In genomic region chr10:126373982-126374381, GRCh38 we compare ENCODE assay signal across 19 cellular contexts. TPM values are rescaled to one million over a fixed set of nuclear protein-coding genes. Genes with fewer than 3 reads are reported as not detected.
DNase-seq lines count a peak whose midpoint lies in the region; ATAC-seq and TF ChIP-seq lines count a peak whose summit lies in the region.
"Had no signal": no experiment of that assay in that cellular context is flagged by ENCODE, and none has a peak within 500 bp of the region (broad histone marks: within the 10 kb centered on the region; RNA-seq: fewer than 3 reads in every experiment).

No MANE protein-coding gene starts in this region.

- TF ChIP-seq EP300 in sigmoid colon (IDR thresholded peaks at IDR 0.05), result no peak

- H3K36me3 ChIP-seq in osteoblast (ENCODE audit: insufficient read depth, low read length), result peaks cover 17% of the 10 kb centered on the region
- H3K36me3 ChIP-seq in PC-9 (ENCODE audit: low read depth), result no peaks in the 10 kb centered on the region
- no peaks in the 10 kb centered on the region for H3K36me3 ChIP-seq in sigmoid colon
- H3K36me3 ChIP-seq: thoracic aorta had no signal

- peak overlapping the region; percentile 80 for H3K27ac Mint-ChIP-seq in chondrocyte (ENCODE audit: unreplicated experiment)
- H3K27ac Mint-ChIP-seq in activated T-cell treated with anti-CD3 and anti-CD28 coated beads, Interleukin-2, amount 50 U/mL, for 72 hours, result no peak overlapping the region
- H3K27ac Mint-ChIP-seq: dendritic cell treated with granulocyte-macrophage colony-stimulating factor and Interleukin-4, amounts not matched to agents 40 ng/mL and 50 ng/mL, for 4 days; H9 had no signal

- CTCF ChIA-PET in PC-9 (lab: Charles Lee), result no interaction called here

- H3K27ac ChIP-seq in osteoblast (ENCODE audit: low read depth, low read length) (peak overlapping the region; percentile 59), PC-9 (no peak overlapping the region), sigmoid colon (no peak overlapping the region), right cardiac atrium (ENCODE audit: low read length) (no peak overlapping the region)
- H3K27ac ChIP-seq: hepatocyte, thoracic aorta had no signal

- H3K36me3 Mint-ChIP-seq in chondrocyte (ENCODE audit: low read depth), result peaks cover 14% of the 10 kb centered on the region
- peaks cover 0 to 2% of the 10 kb centered on the region in 2 donors for H3K36me3 Mint-ChIP-seq in activated T-cell treated with anti-CD3 and anti-CD28 coated beads, Interleukin-2, amount 50 U/mL, for 72 hours (ENCODE audit: insufficient read depth in 2 of 2)

- WGBS in sigmoid colon, 2 donors, result 89 to 96% methylated on average over 1 of the region's 1 CpG
- WGBS in right cardiac atrium, result 86% methylated on average over 1 of the region's 1 CpG

- DNase-seq in EH (ENCODE audit: low read depth) (peak; percentile 88), NCI-H524 treated with DMSO at 0.1 percent for 48 hours (lab: John Stamatoyannopoulos, UW) (peak; percentile 30), chondrocyte (ENCODE audit: low spot score) (no peak), osteoblast (ENCODE audit: insufficient read length, low spot score, missing footprints) (no peak), PC-9 (no peak), sigmoid colon (no peak), right cardiac atrium (no peak)
- no peak for DNase-seq in activated T-cell treated with anti-CD3 and anti-CD28 coated beads, Interleukin-2, amount 50 U/mL, for 72 hours
- DNase-seq: erythroblast, H9, kidney glomerular epithelial cell, NCI-H187 treated with DMSO at 0.1 percent for 48 hours, NCI-H526, occipital lobe had no signal

- H2AFZ ChIP-seq in osteoblast (ENCODE audit: low read length), result no peak overlapping the region
- H2AFZ ChIP-seq in PC-9, result no peak overlapping the region
- H2AFZ ChIP-seq: hepatocyte had no signal

- BruUV-seq in PC-9 (replicated peaks; lab: Mats Ljungman, UMichigan), result no TSS peak

- no peak for TF ChIP-seq POLR2A in sigmoid colon (IDR thresholded peaks at IDR 0.05)

- H3K4me1 ChIP-seq in osteoblast (ENCODE audit: insufficient read depth, low read length) (peaks cover 29% of the 10 kb centered on the region), PC-9 (replicated peaks; ENCODE audit: insufficient read depth) (peaks cover 20% of the 10 kb centered on the region), sigmoid colon (no peaks in the 10 kb centered on the region), right cardiac atrium (ENCODE audit: control insufficient read depth, insufficient read depth, low read length) (no peaks in the 10 kb centered on the region)

- H3K27me3 Mint-ChIP-seq in chondrocyte (ENCODE audit: low read depth), result no peaks in the 10 kb centered on the region
- H3K27me3 Mint-ChIP-seq in activated T-cell treated with anti-CD3 and anti-CD28 coated beads, Interleukin-2, amount 50 U/mL, for 72 hours (ENCODE audit: low read depth), result no peaks in the 10 kb centered on the region
- H3K27me3 Mint-ChIP-seq: dendritic cell treated with granulocyte-macrophage colony-stimulating factor and Interleukin-4, amounts not matched to agents 40 ng/mL and 50 ng/mL, for 4 days had no signal

- H3K4me3 ChIP-seq in osteoblast (ENCODE audit: insufficient read depth, low read length) (no peak overlapping the region), PC-9 (no peak overlapping the region), sigmoid colon (no peak overlapping the region), right cardiac atrium (ENCODE audit: low read length) (no peak overlapping the region)
- H3K4me3 ChIP-seq: hepatocyte, skin epidermis, thoracic aorta had no signal

- H4K20me1 ChIP-seq in osteoblast (ENCODE audit: insufficient read depth, low read length) (peaks cover 27% of the 10 kb centered on the region), PC-9 (ENCODE audit: insufficient read depth) (no peaks in the 10 kb centered on the region)

- intact Hi-C loops in PC-9 (cut with micrococcal nuclease; ENCODE audit: unreplicated experiment), result loop anchor here (10.0 kb wide), 1 partner anchor 119 kb away; no protein-coding TSS in a partner anchor
- intact Hi-C loops in sigmoid colon (cut with DNase I), result no loop called here
- intact Hi-C loops in right cardiac atrium (cut with DNase I), result no loop called here

- no peak for ATAC-seq in activated T-cell treated with anti-CD3 and anti-CD28 coated beads, Interleukin-2, amount 50 U/mL, for 72 hours (replicated peaks in 1 of 2)
- no peak for ATAC-seq in right cardiac atrium

- peaks cover 18% of the 10 kb centered on the region for H3F3A ChIP-seq in PC-9 (ENCODE audit: insufficient read depth, low read depth)

- TF ChIP-seq CTCF in chondrocyte (IDR thresholded peaks at IDR 0.05) (no peak), osteoblast (IDR thresholded peaks at IDR 0.05; ENCODE audit: extremely low read depth, low read depth, low read length) (no peak), PC-9 (conservative IDR thresholded peaks at IDR 0.05) (no peak), sigmoid colon (IDR thresholded peaks at IDR 0.05) (no peak)

- peaks cover 20% of the 10 kb centered on the region for H3K9me3 Mint-ChIP-seq in chondrocyte (ENCODE audit: low read depth)
- peaks cover 7 to 9% of the 10 kb centered on the region in 2 donors for H3K9me3 Mint-ChIP-seq in activated T-cell treated with anti-CD3 and anti-CD28 coated beads, Interleukin-2, amount 50 U/mL, for 72 hours

- no peak overlapping the region for H3K4me3 Mint-ChIP-seq in chondrocyte (ENCODE audit: unreplicated experiment)
- no peak overlapping the region for H3K4me3 Mint-ChIP-seq in activated T-cell treated with anti-CD3 and anti-CD28 coated beads, Interleukin-2, amount 50 U/mL, for 72 hours
- H3K4me3 Mint-ChIP-seq: dendritic cell treated with granulocyte-macrophage colony-stimulating factor and Interleukin-4, amounts not matched to agents 40 ng/mL and 50 ng/mL, for 4 days; H9 had no signal

- POLR2A ChIA-PET in PC-9 (lab: Charles Lee; ENCODE audit: unreplicated experiment), result no interaction called here

- peaks cover 98% of the 10 kb centered on the region for H3K79me2 ChIP-seq in osteoblast (ENCODE audit: insufficient read depth, low read length)
- H3K79me2 ChIP-seq in PC-9 (ENCODE audit: low read depth), result no peaks in the 10 kb centered on the region

- H3K9me3 ChIP-seq in osteoblast (ENCODE audit: low read depth, low read length), result no peaks in the 10 kb centered on the region
- H3K9me3 ChIP-seq in PC-9 (ENCODE audit: insufficient read depth, low read depth), result no peaks in the 10 kb centered on the region
- H3K9me3 ChIP-seq in sigmoid colon, result no peaks in the 10 kb centered on the region
- H3K9me3 ChIP-seq in right cardiac atrium (ENCODE audit: control insufficient read depth, low read length), result peaks cover 2% of the 10 kb centered on the region
- H3K9me3 ChIP-seq: thoracic aorta had no signal

- H3K27me3 ChIP-seq in osteoblast (ENCODE audit: insufficient read depth, low read length), result no peaks in the 10 kb centered on the region
- H3K27me3 ChIP-seq in PC-9 (ENCODE audit: insufficient read depth, low read depth), result no peaks in the 10 kb centered on the region
- H3K27me3 ChIP-seq in sigmoid colon, result no peaks in the 10 kb centered on the region
- no peaks in the 10 kb centered on the region for H3K27me3 ChIP-seq in right cardiac atrium (ENCODE audit: control insufficient read depth, insufficient read depth)
- H3K27me3 ChIP-seq: hepatocyte had no signal

- H3K4me2 ChIP-seq in osteoblast (ENCODE audit: insufficient read depth, low read length) (peak overlapping the region; percentile 4), PC-9 (no peak overlapping the region)
- H3K4me2 ChIP-seq: hepatocyte had no signal

- peaks cover 45% of the 10 kb centered on the region for H3K4me1 Mint-ChIP-seq in chondrocyte (ENCODE audit: low read depth)
- H3K4me1 Mint-ChIP-seq in activated T-cell treated with anti-CD3 and anti-CD28 coated beads, Interleukin-2, amount 50 U/mL, for 72 hours (ENCODE audit: low read depth), result no peaks in the 10 kb centered on the region

- H3K9me2 ChIP-seq in PC-9 (ENCODE audit: insufficient read depth), result no peaks in the 10 kb centered on the region

RNA-seq across cellular contexts. Expression of gene ADAM12, which starts 14.3 kb away (rescaled TPM):
- total RNA-seq in chondrocyte, result 92.2 to 175 TPM (median 166 TPM) in 3 replicates
- total RNA-seq in osteoblast, result 345 and 361 TPM in 2 replicates
- 15.6 and 16.8 TPM in 2 replicates for total RNA-seq in PC-9 (2021)
- total RNA-seq in activated T-cell treated with anti-CD3 and anti-CD28 coated beads, Interleukin-2, amount 50 U/mL, for 72 hours, result 1 to 10 TPM in 1 of 2 donors, under 1 TPM in 1; 0.63 to 1.0 TPM
- total RNA-seq in sigmoid colon, result under 1 TPM; 0.14 to 0.82 (median 0.46) TPM
- polyA plus RNA-seq in sigmoid colon, result under 1 TPM in 2 of 3 donors, not detected in 1; under 0.01 to 0.80 TPM
- 1 to 10 TPM in 3 of 4 donors, under 1 TPM in 1; 0.15 to 2.7 (median 1.8) TPM for total RNA-seq in right cardiac atrium
- 0.14 TPM for polyA plus RNA-seq in right cardiac atrium
- total RNA-seq: HT-29 had no signal

Comparison
In these comparisons a context has a peak if more than half of its experiments do, and no peak if none do; other contexts are left out.
1. DNase-seq: peak in EH (single experiment) and NCI-H524 treated with DMSO at 0.1 percent for 48 hours (single experiment); none in chondrocyte (single experiment), osteoblast (single experiment), PC-9 (0 of 2), activated T-cell treated with anti-CD3 and anti-CD28 coated beads, Interleukin-2, amount 50 U/mL, for 72 hours (0 of 2), sigmoid colon (single experiment) and right cardiac atrium (0 of 3).